In genomic region chr20:31578448-31579138, GRCh38 we compare ENCODE assay signal across 1 cellular context.
TF ChIP-seq lines count a peak whose summit lies in the region.

No MANE protein-coding gene starts in this region.

TF ChIP-seq in HepG2, 621 proteins besides CTCF, POLR2A, EP300 and RAD21:
- no peak for TF ChIP-seq IRF9 (CRISPR knock-in tag; IDR thresholded peaks at IDR 0.05; ENCODE audit: borderline replicate concordance)
- 0 out of 2 replicates have a peak, but pooled peaks have one; percentile 11 for TF ChIP-seq ZBTB33 (CRISPR knock-in tag; IDR thresholded peaks at IDR 0.05)
